In genomic region chr2:216151313-216152030, GRCh38 we compare ENCODE assay signal across 13 cellular contexts. TPM values are rescaled to one million over a fixed set of nuclear protein-coding genes. Genes with fewer than 3 reads are reported as not detected.
DNase-seq lines count a peak whose midpoint lies in the region; ATAC-seq and TF ChIP-seq lines count a peak whose summit lies in the region.
"Had no signal": no experiment of that assay in that cellular context is flagged by ENCODE, and none has a peak within 500 bp of the region (broad histone marks: within the 10 kb centered on the region; RNA-seq: fewer than 3 reads in every experiment).

No MANE protein-coding gene starts in this region.

- H3F3A ChIP-seq in smooth muscle cell (ENCODE audit: low read depth): peaks cover 16% of the 10 kb centered on the region

- H3K14ac ChIP-seq in neuronal stem cell (ENCODE audit: low read length): no peak overlapping the region

- no peak overlapping the region for H3K23ac ChIP-seq in neuronal stem cell (ENCODE audit: low read depth, low read length, poor library complexity)

- H2BK12ac ChIP-seq in neuronal stem cell (ENCODE audit: low read length): no peak overlapping the region

- no peak overlapping the region for H3K4me3 Mint-ChIP-seq in activated naive CD4-positive, alpha-beta T cell treated with anti-CD3 and anti-CD28 coated beads, Interleukin-2, amount 10 ng/mL, durations not matched to agents 7 days and 5 days

- H3K4me1 ChIP-seq in smooth muscle cell (ENCODE audit: low read depth): peaks cover 2% of the 10 kb centered on the region
- H3K4me1 ChIP-seq in neuronal stem cell (ENCODE audit: control insufficient read depth in 2 of 2, insufficient read depth in 1 of 2, low read depth in 1 of 2, low read length in 2 of 2): no peaks in the 10 kb centered on the region
- no peaks in the 10 kb centered on the region for H3K4me1 ChIP-seq in tibial artery
- H3K4me1 ChIP-seq: BLaER1 treated with 17β-estradiol and CSF1 and Interleukin-3, amounts not matched to agents 10 nM and 100 nM; colonic mucosa had no signal

- H3K27ac Mint-ChIP-seq in activated naive CD4-positive, alpha-beta T cell treated with anti-CD3 and anti-CD28 coated beads, Interleukin-2, amount 50 U/mL, for 72 hours: peak overlapping the region in 1 of 2 donors; percentile 54
- no peak overlapping the region for H3K27ac Mint-ChIP-seq in activated naive CD4-positive, alpha-beta T cell treated with anti-CD3 and anti-CD28 coated beads, Interleukin-2, amount 10 ng/mL, durations not matched to agents 7 days and 5 days

- CTCF ChIA-PET in activated naive CD4-positive, alpha-beta T cell treated with anti-CD3 and anti-CD28 coated beads, Interleukin-2, amount 10 ng/mL, durations not matched to agents 7 days and 5 days (lab: Charles Lee): interaction anchor here (2.8 kb wide), 1 partner anchor 252 kb away, joined by 7 read pairs; no protein-coding TSS in a partner anchor

- H3K36me3 Mint-ChIP-seq in activated naive CD4-positive, alpha-beta T cell treated with anti-CD3 and anti-CD28 coated beads, Interleukin-2, amount 50 U/mL, for 72 hours: peaks cover 26 to 38% of the 10 kb centered on the region in 2 donors
- peaks cover 74% of the 10 kb centered on the region for H3K36me3 Mint-ChIP-seq in activated naive CD4-positive, alpha-beta T cell treated with anti-CD3 and anti-CD28 coated beads, Interleukin-2, amount 10 ng/mL, durations not matched to agents 7 days and 5 days

- no peak overlapping the region for H2BK120ac ChIP-seq in neuronal stem cell (ENCODE audit: low read depth, low read length)

- H3K18ac ChIP-seq in neuronal stem cell (ENCODE audit: low read length): no peak overlapping the region

- H2AFZ ChIP-seq in smooth muscle cell (ENCODE audit: low read depth): no peak overlapping the region
- H2AFZ ChIP-seq in neuronal stem cell (ENCODE audit: low read length): no peak overlapping the region

- peaks cover under 1% of the 10 kb centered on the region for H3K79me2 ChIP-seq in smooth muscle cell (ENCODE audit: low read depth)

- TF ChIP-seq CTCF in epithelial cell of esophagus (IDR thresholded peaks at IDR 0.05; ENCODE audit: insufficient read depth, low read depth, low read length, missing control alignments) (peak; percentile 19), smooth muscle cell (IDR thresholded peaks at IDR 0.05; ENCODE audit: borderline replicate concordance, insufficient read depth, poor library complexity, severe bottlenecking) (peak; percentile 26), tibial artery (IDR thresholded peaks at IDR 0.05) (no peak)

- no peak overlapping the region for H2AK5ac ChIP-seq in neuronal stem cell (ENCODE audit: low read depth, low read length)

- WGBS in smooth muscle cell (ENCODE audit: low lambda C conversion rate): 96% methylated on average over 7 of the region's 7 CpGs
- no CpG with 5 or more reads among the region's 7 CpGs for WGBS in neuronal stem cell (ENCODE audit: extremely low coverage in 2 of 2, insufficient read length in 2 of 2, insufficient replicate concordance in 1 of 2), 2 donors

- H3K9ac ChIP-seq in smooth muscle cell (ENCODE audit: low read depth): no peak overlapping the region
- H3K9ac ChIP-seq in neuronal stem cell (ENCODE audit: low read depth, low read length, poor library complexity): no peak overlapping the region
- H3K9ac ChIP-seq: BLaER1 treated with 17β-estradiol and CSF1 and Interleukin-3, amounts not matched to agents 10 nM and 100 nM had no signal

- peak; percentile 48 to 50 for ATAC-seq in activated naive CD4-positive, alpha-beta T cell treated with anti-CD3 and anti-CD28 coated beads, Interleukin-2, amount 50 U/mL, for 72 hours
- ATAC-seq in SK-N-SH treated with all-trans-retinoic acid at 6 μM for 48 hours: peak; percentile 49
- ATAC-seq in GM18519 (IDR thresholded peaks at IDR 0.05; ENCODE audit: low FRiP score, unreplicated experiment): no peak

- H3K27me3 Mint-ChIP-seq in activated naive CD4-positive, alpha-beta T cell treated with anti-CD3 and anti-CD28 coated beads, Interleukin-2, amount 10 ng/mL, durations not matched to agents 7 days and 5 days: no peaks in the 10 kb centered on the region

- DNase-seq in activated naive CD4-positive, alpha-beta T cell treated with anti-CD3 and anti-CD28 coated beads, Interleukin-2, amount 50 U/mL, for 72 hours (ENCODE audit: low spot score in 2 of 2): no peak
- DNase-seq in activated naive CD4-positive, alpha-beta T cell treated with anti-CD3 and anti-CD28 coated beads, Interleukin-2, amount 10 ng/mL, durations not matched to agents 7 days and 5 days: no peak
- DNase-seq in epithelial cell of esophagus (ENCODE audit: low read depth): no peak
- DNase-seq in smooth muscle cell (lab: John Stamatoyannopoulos, UW; ENCODE audit: unreplicated experiment): no peak
- DNase-seq in neuronal stem cell (ENCODE audit: low spot score): no peak
- DNase-seq in tibial artery: no peak
- DNase-seq: colonic mucosa; KG1; NCI-H2171 treated with DMSO at 0.1 percent for 48 hours; stimulated activated naive CD4-positive, alpha-beta T cell treated with Interleukin-2 at 50 U/mL for 16 hours had no signal

- H2BK5ac ChIP-seq in neuronal stem cell (ENCODE audit: low read length): no peak overlapping the region

- H3K4me3 ChIP-seq in epithelial cell of esophagus (ENCODE audit: low read length) (no peak overlapping the region), smooth muscle cell (no peak overlapping the region), neuronal stem cell (ENCODE audit: low read length in 2 of 2) (no peak overlapping the region), tibial artery (no peak overlapping the region)
- H3K4me3 ChIP-seq: BLaER1 treated with 17β-estradiol and CSF1 and Interleukin-3, amounts not matched to agents 10 nM and 100 nM; colonic mucosa had no signal

- no peaks in the 10 kb centered on the region for H3K27me3 ChIP-seq in smooth muscle cell (ENCODE audit: low read depth)
- H3K27me3 ChIP-seq in neuronal stem cell (ENCODE audit: control insufficient read depth in 3 of 3, insufficient read depth in 3 of 3, low read depth in 1 of 3, low read length in 3 of 3): no peaks in the 10 kb centered on the region
- no peaks in the 10 kb centered on the region for H3K27me3 ChIP-seq in tibial artery
- H3K27me3 ChIP-seq: BLaER1 treated with 17β-estradiol and CSF1 and Interleukin-3, amounts not matched to agents 10 nM and 100 nM; colonic mucosa had no signal

- no peaks in the 10 kb centered on the region for H3K9me3 ChIP-seq in smooth muscle cell (replicated peaks; ENCODE audit: low read depth)
- no peaks in the 10 kb centered on the region for H3K9me3 ChIP-seq in neuronal stem cell (replicated peaks in 1 of 2; ENCODE audit: control insufficient read depth in 2 of 2, insufficient read depth in 1 of 2, low read depth in 1 of 2, low read length in 2 of 2)
- no peaks in the 10 kb centered on the region for H3K9me3 ChIP-seq in tibial artery
- H3K9me3 ChIP-seq: BLaER1 treated with 17β-estradiol and CSF1 and Interleukin-3, amounts not matched to agents 10 nM and 100 nM; colonic mucosa had no signal

- H3K4me1 Mint-ChIP-seq in activated naive CD4-positive, alpha-beta T cell treated with anti-CD3 and anti-CD28 coated beads, Interleukin-2, amount 10 ng/mL, durations not matched to agents 7 days and 5 days: peaks cover 16% of the 10 kb centered on the region

- H3K27ac ChIP-seq in smooth muscle cell (ENCODE audit: low read depth) (peak overlapping the region; percentile 6), neuronal stem cell (replicated peaks; ENCODE audit: low read length) (no peak overlapping the region), tibial artery (no peak overlapping the region)
- H3K27ac ChIP-seq: BLaER1 treated with 17β-estradiol and CSF1 and Interleukin-3, amounts not matched to agents 10 nM and 100 nM; colonic mucosa had no signal

- peaks cover 77% of the 10 kb centered on the region for H4K20me1 ChIP-seq in smooth muscle cell (ENCODE audit: low read depth)

- no peak overlapping the region for H4K91ac ChIP-seq in neuronal stem cell (ENCODE audit: low read depth, low read length, poor library complexity)

- no peaks in the 10 kb centered on the region for H3K79me1 ChIP-seq in neuronal stem cell (ENCODE audit: low read depth, low read length)

- H4K8ac ChIP-seq in neuronal stem cell (ENCODE audit: low read depth, low read length): no peak overlapping the region

- H2BK15ac ChIP-seq in neuronal stem cell (ENCODE audit: low read length): no peak overlapping the region

- peaks cover 22% of the 10 kb centered on the region for H3K36me3 ChIP-seq in smooth muscle cell (ENCODE audit: low read depth)
- peaks cover 31 to 100% of the 10 kb centered on the region in 2 donors for H3K36me3 ChIP-seq in neuronal stem cell (replicated peaks in 1 of 2; ENCODE audit: control insufficient read depth in 2 of 2, insufficient read depth in 2 of 2, low read length in 2 of 2)
- H3K36me3 ChIP-seq in tibial artery: peaks cover 66 to 100% (median 81%) of the 10 kb centered on the region in 3 donors

- no peak overlapping the region for H3K4me2 ChIP-seq in smooth muscle cell
- no peak overlapping the region for H3K4me2 ChIP-seq in neuronal stem cell (ENCODE audit: insufficient read depth, low read length, poor library complexity, severe bottlenecking)
- H3K4me2 ChIP-seq: BLaER1 treated with 17β-estradiol and CSF1 and Interleukin-3, amounts not matched to agents 10 nM and 100 nM had no signal

- H3K4ac ChIP-seq in neuronal stem cell (ENCODE audit: low read length): no peak overlapping the region

- no peaks in the 10 kb centered on the region for H3K9me3 Mint-ChIP-seq in activated naive CD4-positive, alpha-beta T cell treated with anti-CD3 and anti-CD28 coated beads, Interleukin-2, amount 50 U/mL, for 72 hours
- H3K9me3 Mint-ChIP-seq in activated naive CD4-positive, alpha-beta T cell treated with anti-CD3 and anti-CD28 coated beads, Interleukin-2, amount 10 ng/mL, durations not matched to agents 7 days and 5 days: no peaks in the 10 kb centered on the region

- intact Hi-C loops in tibial artery (cut with DNase I; ENCODE audit: low total_unique reads): no loop called here

TF ChIP-seq in SK-N-SH treated with all-trans-retinoic acid at 6 μM for 48 hours, 23 proteins besides CTCF, POLR2A, EP300 and RAD21:
- TF ChIP-seq RARB (CRISPR knock-in tag; IDR thresholded peaks at IDR 0.05) (no peak), ZNF70 (CRISPR knock-in tag; IDR thresholded peaks at IDR 0.05) (no peak)

RNA-seq across cellular contexts. Expression of gene XRCC5, which starts 42.3 kb away (rescaled TPM):
- total RNA-seq in activated naive CD4-positive, alpha-beta T cell treated with anti-CD3 and anti-CD28 coated beads, Interleukin-2, amount 50 U/mL, for 72 hours: 100 to 1,000 TPM; 487 to 501 TPM
- 266 and 283 TPM in 2 replicates for total RNA-seq in smooth muscle cell
- polyA plus RNA-seq in smooth muscle cell: 197 and 200 TPM in 2 replicates
- polyA plus RNA-seq in neuronal stem cell (2013, experiment 1 of 2): 260 TPM
- 259 TPM for polyA plus RNA-seq in neuronal stem cell (2013, experiment 2 of 2)

Comparison
In these comparisons a context has a peak if more than half of its experiments do, and no peak if none do; other contexts are left out.
1. CTCF ChIP-seq: peak in epithelial cell of esophagus (single experiment) and smooth muscle cell (single experiment); none in tibial artery (0 of 2).